ENCODE assay signal across 1 cellular context in the genomic region with DNA sequence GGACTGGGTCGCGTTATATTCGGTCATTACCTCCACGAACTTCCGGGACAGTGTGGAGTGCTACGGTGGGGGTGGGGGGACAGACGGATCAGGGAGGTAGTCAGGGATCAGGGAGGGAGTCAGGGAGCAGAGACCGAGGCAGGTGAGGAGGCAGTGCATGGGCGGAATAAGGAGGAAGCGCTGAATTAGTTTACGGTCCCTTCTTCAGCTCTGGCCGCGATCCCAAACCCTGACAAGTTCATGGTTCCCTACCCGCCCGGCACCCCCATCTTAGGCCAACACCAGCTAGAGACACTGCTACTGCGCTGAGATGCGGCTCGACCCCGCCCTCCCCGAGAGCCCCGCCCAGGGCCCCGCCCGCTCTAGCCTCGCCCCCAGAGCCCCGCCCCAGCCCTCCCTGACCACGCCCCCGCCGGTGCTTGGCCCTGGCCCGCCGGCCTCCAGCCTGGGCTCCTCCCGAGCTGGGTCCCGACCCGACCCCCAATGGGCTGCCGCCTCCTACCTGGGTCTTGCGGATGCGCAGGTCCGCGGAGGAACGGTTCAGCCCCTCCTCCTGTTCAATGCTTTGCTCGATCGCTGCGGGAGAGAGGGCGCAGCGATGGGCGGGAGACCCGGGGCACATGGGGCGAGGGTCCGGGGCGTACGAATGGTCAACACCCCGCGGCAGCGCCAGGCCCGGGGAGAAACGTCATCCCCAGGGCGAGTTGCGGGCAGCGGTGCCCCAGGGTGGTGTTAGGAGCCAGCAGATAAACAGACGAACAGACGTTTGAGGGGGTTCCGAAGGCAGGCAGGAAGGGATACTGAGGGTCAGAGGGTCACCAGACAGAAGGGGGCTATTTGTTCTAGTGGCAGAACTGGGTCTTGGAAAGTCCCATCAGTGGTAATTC.
TF ChIP-seq lines count a peak whose summit lies in the region.

No MANE protein-coding gene starts in this region.

TF ChIP-seq in IMR-90, 13 proteins besides CTCF, POLR2A, EP300 and RAD21:
- TF ChIP-seq RFX5 (IDR thresholded peaks at IDR 0.05; ENCODE audit: low read depth, low read length) (no peak), CHD1 (IDR thresholded peaks at IDR 0.05; ENCODE audit: low read depth, low read length) (no peak), BHLHE40 (IDR thresholded peaks at IDR 0.05; ENCODE audit: low read depth, low read length) (no peak), MAZ (IDR thresholded peaks at IDR 0.05; ENCODE audit: borderline replicate concordance, low read depth, low read length) (0 out of 2 replicates have a peak, but pooled peaks have one; percentile 9)
- TF ChIP-seq, protein P1, sequence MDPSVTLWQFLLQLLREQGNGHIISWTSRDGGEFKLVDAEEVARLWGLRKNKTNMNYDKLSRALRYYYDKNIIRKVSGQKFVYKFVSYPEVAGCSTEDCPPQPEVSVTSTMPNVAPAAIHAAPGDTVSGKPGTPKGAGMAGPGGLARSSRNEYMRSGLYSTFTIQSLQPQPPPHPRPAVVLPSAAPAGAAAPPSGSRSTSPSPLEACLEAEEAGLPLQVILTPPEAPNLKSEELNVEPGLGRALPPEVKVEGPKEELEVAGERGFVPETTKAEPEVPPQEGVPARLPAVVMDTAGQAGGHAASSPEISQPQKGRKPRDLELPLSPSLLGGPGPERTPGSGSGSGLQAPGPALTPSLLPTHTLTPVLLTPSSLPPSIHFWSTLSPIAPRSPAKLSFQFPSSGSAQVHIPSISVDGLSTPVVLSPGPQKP (IDR thresholded peaks at IDR 0.05; ENCODE audit: borderline replicate concordance, low read depth, low read length): no peak
TF ChIP-seq in IMR-90: peak in this region for 1.
